ENCODE assay signal across 9 cellular contexts in the genomic region with DNA sequence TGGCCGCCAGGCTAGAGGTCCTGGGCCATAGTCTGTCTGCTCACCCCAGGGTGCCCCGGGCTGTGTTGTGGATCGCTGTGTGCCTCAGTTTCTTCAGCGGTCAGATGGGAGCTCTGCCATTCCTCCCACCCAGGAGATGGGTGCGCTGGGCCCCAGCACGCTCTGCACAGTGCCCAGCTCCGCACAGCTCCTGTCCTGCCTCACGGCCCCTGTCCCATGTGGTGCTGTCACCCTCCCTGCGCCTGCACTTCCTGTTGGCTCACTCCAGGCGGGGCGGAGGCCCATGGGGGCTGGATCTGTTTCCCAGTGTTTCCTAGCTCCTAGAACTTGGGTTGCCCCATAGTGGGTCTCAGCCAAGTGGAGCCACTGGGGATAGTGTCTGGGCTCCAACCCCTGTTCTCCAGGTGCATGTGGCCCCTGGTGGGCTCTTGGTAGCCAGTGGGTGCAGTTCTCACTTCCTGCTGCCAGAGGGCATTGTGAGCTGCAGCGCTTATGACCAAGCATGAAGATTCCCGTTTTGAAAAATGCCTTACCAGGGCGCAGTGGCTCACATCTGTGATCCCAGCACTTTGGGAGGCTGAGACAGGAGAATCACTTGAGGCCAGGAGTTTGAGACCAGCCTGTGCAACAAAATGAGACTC.
DNase-seq lines count a peak whose midpoint lies in the region; ATAC-seq and TF ChIP-seq lines count a peak whose summit lies in the region.
"Had no signal": no experiment of that assay in that cellular context is flagged by ENCODE, and none has a peak within 500 bp of the region (broad histone marks: within the 10 kb centered on the region; RNA-seq: fewer than 3 reads in every experiment).

No MANE protein-coding gene starts in this region.

- no peak overlapping the region for H3K4me3 Mint-ChIP-seq in WTC11

- TF ChIP-seq CTCF in WTC11 (IDR thresholded peaks at IDR 0.05) = peak; percentile 26; the same call in 1 of the 2 replicates
- TF ChIP-seq CTCF in kidney epithelial cell (IDR thresholded peaks at IDR 0.05; ENCODE audit: insufficient read depth, low read length, poor library complexity, severe bottlenecking) = peak; percentile 60

- H3K4me1 Mint-ChIP-seq in WTC11 = no peaks in the 10 kb centered on the region

- no peak overlapping the region for H3K4me3 ChIP-seq in kidney epithelial cell (ENCODE audit: low read depth, low read length)
- H3K4me3 ChIP-seq: SJSA1 had no signal

- H3K36me3 ChIP-seq in kidney epithelial cell (ENCODE audit: control insufficient read depth, insufficient read depth, low read length) = peaks cover 3% of the 10 kb centered on the region

- peak; percentile 61 for ATAC-seq in WTC11
- no peak for ATAC-seq in GM18505 (IDR thresholded peaks at IDR 0.05; ENCODE audit: unreplicated experiment)
- no peak for ATAC-seq in HG03469 (IDR thresholded peaks at IDR 0.05; ENCODE audit: unreplicated experiment)
- ATAC-seq in GM18511 (IDR thresholded peaks at IDR 0.05; ENCODE audit: unreplicated experiment) = no peak

- CTCF ChIA-PET in WTC11 (lab: Charles Lee) = interaction anchor here (0.5 to 2.3 kb wide), 33 partner anchors 8 to 712 kb away, joined by 3 to 22 read pairs (median 3); a partner anchor contains a TSS

- H3K27me3 ChIP-seq in kidney epithelial cell (ENCODE audit: control insufficient read depth, insufficient read depth, low read length) = no peaks in the 10 kb centered on the region
- H3K27me3 ChIP-seq: SJSA1 had no signal

- no peaks in the 10 kb centered on the region for H3K27me3 Mint-ChIP-seq in WTC11 (ENCODE audit: low read depth)

- no peaks in the 10 kb centered on the region for H3K9me3 Mint-ChIP-seq in WTC11

- TF ChIP-seq POLR2A in GM18505 (IDR thresholded peaks at IDR 0.05; ENCODE audit: borderline replicate concordance, extremely low read depth, insufficient read depth, insufficient read length) = no peak

- peaks cover 12% of the 10 kb centered on the region for H3K36me3 Mint-ChIP-seq in WTC11

- DNase-seq in COLO668 (lab: John Stamatoyannopoulos, UW; ENCODE audit: unreplicated experiment) (peak; percentile 21), HCEC 1CT (peak; percentile 16), WTC11 (ENCODE audit: low spot score) (peak; percentile 54), kidney epithelial cell (ENCODE audit: low read depth) (no peak), OCI-M2 (lab: John Stamatoyannopoulos, UW; ENCODE audit: unreplicated experiment) (no peak)

- POLR2A ChIA-PET in WTC11 (lab: Charles Lee) = interaction anchor here (0.8 kb wide), 1 partner anchor 12 kb away, joined by 4 read pairs; no protein-coding TSS in a partner anchor

- peak overlapping the region; percentile 19; the same call in 1 of the 2 replicates for H3K27ac Mint-ChIP-seq in WTC11

TF ChIP-seq in WTC11, 78 proteins besides CTCF, POLR2A, EP300 and RAD21:
- TF ChIP-seq, protein P1, sequence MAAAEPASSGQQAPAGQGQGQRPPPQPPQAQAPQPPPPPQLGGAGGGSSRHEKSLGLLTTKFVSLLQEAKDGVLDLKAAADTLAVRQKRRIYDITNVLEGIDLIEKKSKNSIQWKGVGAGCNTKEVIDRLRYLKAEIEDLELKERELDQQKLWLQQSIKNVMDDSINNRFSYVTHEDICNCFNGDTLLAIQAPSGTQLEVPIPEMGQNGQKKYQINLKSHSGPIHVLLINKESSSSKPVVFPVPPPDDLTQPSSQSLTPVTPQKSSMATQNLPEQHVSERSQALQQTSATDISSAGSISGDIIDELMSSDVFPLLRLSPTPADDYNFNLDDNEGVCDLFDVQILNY (CRISPR knock-in tag; IDR thresholded peaks at IDR 0.05) = no peak
- TF ChIP-seq, protein P2, sequence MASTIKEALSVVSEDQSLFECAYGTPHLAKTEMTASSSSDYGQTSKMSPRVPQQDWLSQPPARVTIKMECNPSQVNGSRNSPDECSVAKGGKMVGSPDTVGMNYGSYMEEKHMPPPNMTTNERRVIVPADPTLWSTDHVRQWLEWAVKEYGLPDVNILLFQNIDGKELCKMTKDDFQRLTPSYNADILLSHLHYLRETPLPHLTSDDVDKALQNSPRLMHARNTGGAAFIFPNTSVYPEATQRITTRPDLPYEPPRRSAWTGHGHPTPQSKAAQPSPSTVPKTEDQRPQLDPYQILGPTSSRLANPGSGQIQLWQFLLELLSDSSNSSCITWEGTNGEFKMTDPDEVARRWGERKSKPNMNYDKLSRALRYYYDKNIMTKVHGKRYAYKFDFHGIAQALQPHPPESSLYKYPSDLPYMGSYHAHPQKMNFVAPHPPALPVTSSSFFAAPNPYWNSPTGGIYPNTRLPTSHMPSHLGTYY (CRISPR knock-in tag; IDR thresholded peaks at IDR 0.05) = no peak
- TF ChIP-seq, protein P3, sequence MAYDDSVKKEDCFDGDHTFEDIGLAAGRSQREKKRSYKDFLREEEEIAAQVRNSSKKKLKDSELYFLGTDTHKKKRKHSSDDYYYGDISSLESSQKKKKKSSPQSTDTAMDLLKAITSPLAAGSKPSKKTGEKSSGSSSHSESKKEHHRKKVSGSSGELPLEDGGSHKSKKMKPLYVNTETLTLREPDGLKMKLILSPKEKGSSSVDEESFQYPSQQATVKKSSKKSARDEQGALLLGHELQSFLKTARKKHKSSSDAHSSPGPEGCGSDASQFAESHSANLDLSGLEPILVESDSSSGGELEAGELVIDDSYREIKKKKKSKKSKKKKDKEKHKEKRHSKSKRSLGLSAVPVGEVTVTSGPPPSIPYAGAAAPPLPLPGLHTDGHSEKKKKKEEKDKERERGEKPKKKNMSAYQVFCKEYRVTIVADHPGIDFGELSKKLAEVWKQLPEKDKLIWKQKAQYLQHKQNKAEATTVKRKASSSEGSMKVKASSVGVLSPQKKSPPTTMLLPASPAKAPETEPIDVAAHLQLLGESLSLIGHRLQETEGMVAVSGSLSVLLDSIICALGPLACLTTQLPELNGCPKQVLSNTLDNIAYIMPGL (CRISPR knock-in tag; IDR thresholded peaks at IDR 0.05) = no peak
- no peak for TF ChIP-seq FOXJ3 (CRISPR knock-in tag; IDR thresholded peaks at IDR 0.05; ENCODE audit: borderline replicate concordance)
- TF ChIP-seq NR3C1 (CRISPR knock-in tag; conservative IDR thresholded peaks at IDR 0.05; ENCODE audit: low read depth) = no peak
- TF ChIP-seq ZNF138 (CRISPR knock-in tag; conservative IDR thresholded peaks at IDR 0.05) = no peak
- TF ChIP-seq ZNF423 (CRISPR knock-in tag; IDR thresholded peaks at IDR 0.05) = no peak
- TF ChIP-seq, protein P4, sequence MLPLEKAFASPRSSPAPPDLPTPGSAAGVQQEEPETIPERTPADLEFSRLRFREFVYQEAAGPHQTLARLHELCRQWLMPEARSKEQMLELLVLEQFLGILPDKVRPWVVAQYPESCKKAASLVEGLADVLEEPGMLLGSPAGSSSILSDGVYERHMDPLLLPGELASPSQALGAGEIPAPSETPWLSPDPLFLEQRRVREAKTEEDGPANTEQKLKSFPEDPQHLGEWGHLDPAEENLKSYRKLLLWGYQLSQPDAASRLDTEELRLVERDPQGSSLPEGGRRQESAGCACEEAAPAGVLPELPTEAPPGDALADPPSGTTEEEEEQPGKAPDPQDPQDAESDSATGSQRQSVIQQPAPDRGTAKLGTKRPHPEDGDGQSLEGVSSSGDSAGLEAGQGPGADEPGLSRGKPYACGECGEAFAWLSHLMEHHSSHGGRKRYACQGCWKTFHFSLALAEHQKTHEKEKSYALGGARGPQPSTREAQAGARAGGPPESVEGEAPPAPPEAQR (CRISPR knock-in tag; IDR thresholded peaks at IDR 0.05) = no peak
- no peak for TF ChIP-seq NFYB (CRISPR knock-in tag; conservative IDR thresholded peaks at IDR 0.05; ENCODE audit: low read depth)
- TF ChIP-seq TEAD1 (CRISPR knock-in tag; IDR thresholded peaks at IDR 0.05) = no peak
- TF ChIP-seq, protein P5, sequence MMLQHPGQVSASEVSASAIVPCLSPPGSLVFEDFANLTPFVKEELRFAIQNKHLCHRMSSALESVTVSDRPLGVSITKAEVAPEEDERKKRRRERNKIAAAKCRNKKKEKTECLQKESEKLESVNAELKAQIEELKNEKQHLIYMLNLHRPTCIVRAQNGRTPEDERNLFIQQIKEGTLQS (CRISPR knock-in tag; conservative IDR thresholded peaks at IDR 0.05) = no peak

Comparison
In these comparisons a context has a peak if more than half of its experiments do, and no peak if none do; other contexts are left out.
1. DNase-seq: peak in COLO668 (single experiment), HCEC 1CT (single experiment) and WTC11 (single experiment); none in kidney epithelial cell (single experiment) and OCI-M2 (single experiment).